In genomic region chr6:27238010-27238983, GRCh38 we compare ENCODE assay signal across 8 cellular contexts. TPM values are rescaled to one million over a fixed set of nuclear protein-coding genes. Genes with fewer than 3 reads are reported as not detected.
DNase-seq lines count a peak whose midpoint lies in the region; ATAC-seq and TF ChIP-seq lines count a peak whose summit lies in the region.

No MANE protein-coding gene starts in this region.

- H3K27me3 ChIP-seq in H7 (ENCODE audit: control insufficient read depth, insufficient read depth, low read length) = peaks cover 17% of the 10 kb centered on the region

- H3K36me3 ChIP-seq in H7 (replicated peaks; ENCODE audit: control insufficient read depth, insufficient read depth, low read length) = no peaks in the 10 kb centered on the region

- no peak for ATAC-seq in activated naive CD8-positive, alpha-beta T cell treated with anti-CD3 and anti-CD28 coated beads, Interleukin-2, amount 50 U/mL, for 24 hours
- no peak for ATAC-seq in GM21381 (IDR thresholded peaks at IDR 0.05; ENCODE audit: unreplicated experiment)
- ATAC-seq in HG02885 (IDR thresholded peaks at IDR 0.05; ENCODE audit: poor library complexity, unreplicated experiment) = no peak

- DNase-seq in AG04449 (ENCODE audit: low read depth, low spot score) (no peak), H7 (peak; percentile 47), iris pigment epithelial cell (ENCODE audit: low read depth) (peak; percentile 19), GM10248 (ENCODE audit: extremely low spot score) (no peak)
- no peak for DNase-seq in activated naive CD8-positive, alpha-beta T cell treated with anti-CD3 and anti-CD28 coated beads, Interleukin-2, amount 50 U/mL, for 24 hours
- DNase-seq in central memory CD4-positive, alpha-beta T cell = no peak

- H3K27me3 Mint-ChIP-seq in activated naive CD8-positive, alpha-beta T cell treated with anti-CD3 and anti-CD28 coated beads, Interleukin-2, amount 50 U/mL, for 24 hours = peaks cover 74% of the 10 kb centered on the region

- peaks cover 22% of the 10 kb centered on the region for H3K9me3 Mint-ChIP-seq in activated naive CD8-positive, alpha-beta T cell treated with anti-CD3 and anti-CD28 coated beads, Interleukin-2, amount 50 U/mL, for 24 hours

- CTCF ChIA-PET in AG04449 (lab: Yijun Ruan, JAX) (interaction anchor here (0.9 to 1.4 kb wide), 5 partner anchors 13 to 534 kb away, joined by 3 to 4 read pairs (median 3); no protein-coding TSS in a partner anchor), GM10248 (lab: Yijun Ruan, JAX) (interaction anchor here (2.3 kb wide), 1 partner anchor 13 kb away, joined by 11 read pairs; no protein-coding TSS in a partner anchor)

- no peak for TF ChIP-seq CTCF in AG04449 (IDR thresholded peaks at IDR 0.05; ENCODE audit: insufficient read depth, low read length, missing control alignments)
- TF ChIP-seq CTCF in GM10248 (IDR thresholded peaks at IDR 0.05; ENCODE audit: control extremely low read depth, extremely low read depth, low read depth, missing control alignments) = no peak

- POLR2A ChIA-PET in AG04449 (lab: Yijun Ruan, JAX) = no interaction called here
- POLR2A ChIA-PET in GM10248 (lab: Yijun Ruan, JAX) = no interaction called here

- H3K27ac Mint-ChIP-seq in activated naive CD8-positive, alpha-beta T cell treated with anti-CD3 and anti-CD28 coated beads, Interleukin-2, amount 50 U/mL, for 24 hours = peak overlapping the region; percentile 71

- H3K4me3 ChIP-seq in AG04449 (ENCODE audit: low read depth, low read length) (peak overlapping the region; percentile 44), H7 (ENCODE audit: insufficient read depth, low read depth, low read length) (peak overlapping the region; percentile 68)

- peak overlapping the region; percentile 71 for H3K4me3 Mint-ChIP-seq in activated naive CD8-positive, alpha-beta T cell treated with anti-CD3 and anti-CD28 coated beads, Interleukin-2, amount 50 U/mL, for 24 hours

- peaks cover 8% of the 10 kb centered on the region for H3K36me3 Mint-ChIP-seq in activated naive CD8-positive, alpha-beta T cell treated with anti-CD3 and anti-CD28 coated beads, Interleukin-2, amount 50 U/mL, for 24 hours (ENCODE audit: low read depth)

- peaks cover 26% of the 10 kb centered on the region for H3K4me1 Mint-ChIP-seq in activated naive CD8-positive, alpha-beta T cell treated with anti-CD3 and anti-CD28 coated beads, Interleukin-2, amount 50 U/mL, for 24 hours

RNA-seq across cellular contexts. Expression of gene PRSS16, which starts 9.2 kb away (rescaled TPM):
- total RNA-seq in H7 (2014; rRNA removed; shearing (Covaris generic)) = 5.0 and 5.2 TPM in 2 replicates

Comparison
In these comparisons a context has a peak if more than half of its experiments do, and no peak if none do; other contexts are left out.
1. DNase-seq: peak in H7 (single experiment) and iris pigment epithelial cell (single experiment); none in AG04449 (single experiment), activated naive CD8-positive, alpha-beta T cell treated with anti-CD3 and anti-CD28 coated beads, Interleukin-2, amount 50 U/mL, for 24 hours (single experiment), central memory CD4-positive, alpha-beta T cell (single experiment) and GM10248 (single experiment).